Comparison of ENCODE assay signal across 7 cellular contexts in genomic region chr16:88159046-88159896, GRCh38.
A peak's percentile ranks its signal among the peaks of the same experiment; 100 is the strongest.
DNase-seq lines count a peak whose midpoint lies in the region; ATAC-seq and TF ChIP-seq lines count a peak whose summit lies in the region.
"Not testable (repeated sequence)": the region's sequence is repeated elsewhere in the genome, so short reads cannot be mapped to it uniquely, and the experiment has no call there.

No MANE protein-coding gene starts in this region.

- intact Hi-C loops in lower lobe of right lung (cut with DNase I); sigmoid colon (cut with DNase I); upper lobe of right lung (cut with DNase I): not testable (repeated sequence)

- not testable (repeated sequence) for H3K27ac ChIP-seq in H9 (ENCODE audit: insufficient read length, low read depth, low read length); lower lobe of right lung; neural progenitor cell; sigmoid colon; upper lobe of right lung

- H3K4me1 Mint-ChIP-seq in H9, neural progenitor cell: not testable (repeated sequence)
- H3K4me1 Mint-ChIP-seq in glutamatergic neuron (ENCODE audit: low read depth, unreplicated experiment): peaks cover 13% of the 10 kb centered on the region

- peak overlapping the region in 1 of 3 experiments; percentile 18; a peak in 1 of 7 replicates for H3K27ac Mint-ChIP-seq in H9
- H3K27ac Mint-ChIP-seq in glutamatergic neuron (ENCODE audit: unreplicated experiment): peak overlapping the region; percentile 87
- H3K27ac Mint-ChIP-seq in neural progenitor cell: peak overlapping the region; percentile 47

- not testable (repeated sequence) for TF ChIP-seq EP300 in sigmoid colon (IDR thresholded peaks at IDR 0.05)

- not testable (repeated sequence) for H3K79me1 ChIP-seq in H9 (ENCODE audit: insufficient read depth, low read depth, low read length, poor library complexity, severe bottlenecking)

- not testable (repeated sequence) for H3F3A ChIP-seq in neural progenitor cell (ENCODE audit: low read depth)

- not testable (repeated sequence) for H3K9me3 Mint-ChIP-seq in H9; glutamatergic neuron (ENCODE audit: unreplicated experiment); neural progenitor cell

- not testable (repeated sequence) for H3K9me3 ChIP-seq in H9 (ENCODE audit: control insufficient read depth, low read depth, low read length); lower lobe of right lung; neural progenitor cell (ENCODE audit: low read depth); sigmoid colon; upper lobe of right lung

- H3K4me3 Mint-ChIP-seq in H9; glutamatergic neuron (ENCODE audit: unreplicated experiment); neural progenitor cell: not testable (repeated sequence)

- H3K14ac ChIP-seq in H9 (ENCODE audit: insufficient read depth, low read length): peak overlapping the region; percentile 36; the same call in 1 of the 2 replicates

- H2BK5ac ChIP-seq in H9 (ENCODE audit: insufficient read length, low read length): not testable (repeated sequence)

- H4K5ac ChIP-seq in H9 (ENCODE audit: insufficient read length, low read depth, low read length): not testable (repeated sequence)

- TF ChIP-seq POLR2A in sigmoid colon (IDR thresholded peaks at IDR 0.05): not testable (repeated sequence)

- not testable (repeated sequence) for DNase-seq in H9; glutamatergic neuron; neural progenitor cell (ENCODE audit: low spot score)
- DNase-seq in activated effector memory CD4-positive, alpha-beta T cell treated with anti-CD3 and anti-CD28 coated beads, Interleukin-2, amount 50 U/mL, for 16 hours: peak; percentile 48
- DNase-seq in lower lobe of right lung (peak; percentile 23), sigmoid colon (peak; percentile 53), upper lobe of right lung (peak; percentile 26)

- H3K4me2 ChIP-seq in H9 (ENCODE audit: insufficient read depth, insufficient read length, low read length); neural progenitor cell: not testable (repeated sequence)

- H3K36me3 ChIP-seq in lower lobe of right lung, neural progenitor cell, sigmoid colon, upper lobe of right lung: not testable (repeated sequence)

- H3K36me3 Mint-ChIP-seq in H9 (ENCODE audit: insufficient read depth in 1 of 3, low read depth in 3 of 3); neural progenitor cell: not testable (repeated sequence)
- H3K36me3 Mint-ChIP-seq in glutamatergic neuron (ENCODE audit: unreplicated experiment): peaks cover 15% of the 10 kb centered on the region

- not testable (repeated sequence) for H4K8ac ChIP-seq in H9 (replicated peaks; ENCODE audit: insufficient read length, low read depth, low read length)

- H3T11ph ChIP-seq in H9 (ENCODE audit: low read length): not testable (repeated sequence)

- not testable (repeated sequence) for TF ChIP-seq CTCF in H9 (conservative IDR thresholded peaks at IDR 0.05); glutamatergic neuron (IDR thresholded peaks at IDR 0.05; ENCODE audit: partially characterized antibody, unreplicated experiment); lower lobe of right lung (IDR thresholded peaks at IDR 0.05); neural progenitor cell (IDR thresholded peaks at IDR 0.05); sigmoid colon (IDR thresholded peaks at IDR 0.05); upper lobe of right lung (IDR thresholded peaks at IDR 0.05)

- H3K23me2 ChIP-seq in H9 (ENCODE audit: insufficient read length, low read depth, low read length, poor library complexity, severe bottlenecking): not testable (repeated sequence)

- H3K4me3 ChIP-seq in lower lobe of right lung, neural progenitor cell, sigmoid colon, upper lobe of right lung: not testable (repeated sequence)

- not testable (repeated sequence) for H3K27me3 Mint-ChIP-seq in H9 (ENCODE audit: low read depth); glutamatergic neuron (ENCODE audit: unreplicated experiment); neural progenitor cell (ENCODE audit: insufficient read depth, low read depth)

- H2BK120ac ChIP-seq in H9 (ENCODE audit: low read depth, low read length, poor library complexity, severe bottlenecking): not testable (repeated sequence)

- not testable (repeated sequence) for H3K4me1 ChIP-seq in H9 (ENCODE audit: insufficient read depth, low read length); lower lobe of right lung; neural progenitor cell; sigmoid colon; upper lobe of right lung

- H3K56ac ChIP-seq in H9 (ENCODE audit: insufficient read length, low read depth, low read length): not testable (repeated sequence)

- not testable (repeated sequence) for H2BK20ac ChIP-seq in H9 (ENCODE audit: low read depth, low read length, poor library complexity, severe bottlenecking)

- H4K20me1 ChIP-seq in H9 (ENCODE audit: control insufficient read depth, insufficient read depth, insufficient read length); neural progenitor cell (ENCODE audit: low read depth): not testable (repeated sequence)

- H3K9ac ChIP-seq in H9 (ENCODE audit: extremely low read depth, insufficient read length, low read length); neural progenitor cell: not testable (repeated sequence)

- not testable (repeated sequence) for H2BK15ac ChIP-seq in H9 (ENCODE audit: low read depth, low read length)

- not testable (repeated sequence) for H2AFZ ChIP-seq in H9 (ENCODE audit: low read length); neural progenitor cell (replicated peaks)

- H4K91ac ChIP-seq in H9 (ENCODE audit: insufficient read length, low read depth, low read length): not testable (repeated sequence)

- H3K27me3 ChIP-seq in H9 (ENCODE audit: insufficient read depth, low read length); lower lobe of right lung (ENCODE audit: low read depth); neural progenitor cell; sigmoid colon; upper lobe of right lung: not testable (repeated sequence)

- WGBS in H9 (ENCODE audit: extremely low coverage, insufficient read length, low lambda C conversion rate): no CpG with 5 or more reads among the region's 33 CpGs
- WGBS in sigmoid colon, 2 donors: 85 to 86% methylated on average over 31 to 32 of the region's 33 CpGs

- not testable (repeated sequence) for H2AK5ac ChIP-seq in H9 (ENCODE audit: insufficient read length, low read length)

- H3K79me2 ChIP-seq in H9 (ENCODE audit: insufficient read depth, low read length); neural progenitor cell (ENCODE audit: low read depth): not testable (repeated sequence)

- H3K18ac ChIP-seq in H9 (ENCODE audit: insufficient read length, low read depth, low read length): not testable (repeated sequence)

- not testable (repeated sequence) for H3K4ac ChIP-seq in H9 (ENCODE audit: low read depth, low read length)

- not testable (repeated sequence) for H2BK12ac ChIP-seq in H9 (ENCODE audit: insufficient read length, low read depth, low read length)

- not testable (repeated sequence) for H3K23ac ChIP-seq in H9 (ENCODE audit: insufficient read length, low read depth, low read length)

- ATAC-seq in lower lobe of right lung, upper lobe of right lung: not testable (repeated sequence)
